ENCODE assay signal across 3 cellular contexts in genomic region chr6:135791441-135791840, GRCh38.
"Had no signal": no experiment of that assay in that cellular context is flagged by ENCODE, and none has a peak within 500 bp of the region (broad histone marks: within the 10 kb centered on the region; RNA-seq: fewer than 3 reads in every experiment).

No MANE protein-coding gene starts in this region.

- H3K4me3 ChIP-seq: GM12878 had no signal

- DNase-seq: GDM1, GF-D8 had no signal

- ATAC-seq: GM12878 had no signal
